ENCODE assay signal across 24 cellular contexts in genomic region chr5:34530637-34531036, GRCh38.
DNase-seq lines count a peak whose midpoint lies in the region; ATAC-seq and TF ChIP-seq lines count a peak whose summit lies in the region.
"Had no signal": no experiment of that assay in that cellular context is flagged by ENCODE, and none has a peak within 500 bp of the region (broad histone marks: within the 10 kb centered on the region; RNA-seq: fewer than 3 reads in every experiment).

No MANE protein-coding gene starts in this region.

- no peaks in the 10 kb centered on the region for H3K36me3 ChIP-seq in GM23338 (ENCODE audit: insufficient read depth)
- H3K36me3 ChIP-seq in fibroblast of lung (ENCODE audit: control insufficient read depth, insufficient read depth, low read length), result no peaks in the 10 kb centered on the region
- no peaks in the 10 kb centered on the region for H3K36me3 ChIP-seq in rectal smooth muscle tissue (ENCODE audit: control insufficient read depth, insufficient read depth, low read length)
- H3K36me3 ChIP-seq in HAP-1 (replicated peaks), result no peaks in the 10 kb centered on the region
- H3K36me3 ChIP-seq: right lobe of liver had no signal

- H3K4me1 Mint-ChIP-seq in GM23338, result peaks cover 7% of the 10 kb centered on the region
- H3K4me1 Mint-ChIP-seq in activated T-cell treated with anti-CD3 and anti-CD28 coated beads, Interleukin-2, amount 50 U/mL, for 24 hours (ENCODE audit: low read depth), result peaks cover 25% of the 10 kb centered on the region
- H3K4me1 Mint-ChIP-seq: CD4-positive, alpha-beta memory T cell had no signal

- H3K9me3 Mint-ChIP-seq in GM23338, result no peaks in the 10 kb centered on the region
- H3K9me3 Mint-ChIP-seq in activated T-cell treated with anti-CD3 and anti-CD28 coated beads, Interleukin-2, amount 50 U/mL, for 24 hours, result no peaks in the 10 kb centered on the region
- H3K9me3 Mint-ChIP-seq: activated CD8-positive, alpha-beta T cell treated with anti-CD3 and anti-CD28 coated beads for 36 hours; activated naive CD4-positive, alpha-beta T cell treated with anti-CD3 and anti-CD28 coated beads, Interleukin-2, amount 50 U/mL, for 72 hours; activated T-helper 2 cell treated with anti-CD3 and anti-CD28 coated beads, Interferon-gamma antibody, Interleukin-2, Interleukin-4, amounts not matched to agents 10 μg/mL and 5 μg/mL and 100 μg/mL, durations not matched to agents 14 hours and 24 hours and 36 hours; CD4-positive, alpha-beta memory T cell; stimulated activated naive B cell treated with anti-CD40 and anti-IgM and Interleukin-4, amounts not matched to agents 10 μg/mL and 1 μg/mL and 100 μg/mL, for 72 hours had no signal

- no peak for ATAC-seq in GM23338
- no peak for ATAC-seq in GM21786 (IDR thresholded peaks at IDR 0.05; ENCODE audit: unreplicated experiment)
- ATAC-seq in HG02885 (IDR thresholded peaks at IDR 0.05; ENCODE audit: poor library complexity, unreplicated experiment), result no peak
- ATAC-seq: A549; activated CD8-positive, alpha-beta T cell treated with anti-CD3 and anti-CD28 coated beads for 36 hours; activated naive CD4-positive, alpha-beta T cell treated with anti-CD3 and anti-CD28 coated beads, Interleukin-2, amount 50 U/mL, for 72 hours; right lobe of liver; stimulated activated naive B cell treated with anti-CD40 and anti-IgM and Interleukin-4, amounts not matched to agents 10 μg/mL and 1 μg/mL and 100 μg/mL, for 72 hours; T-helper 17 cell had no signal

- H3K9me3 ChIP-seq in fibroblast of lung (ENCODE audit: control insufficient read depth, insufficient read depth, low read depth, low read length), result no peaks in the 10 kb centered on the region
- no peaks in the 10 kb centered on the region for H3K9me3 ChIP-seq in HAP-1
- H3K9me3 ChIP-seq: A549, right lobe of liver had no signal

- no peak for TF ChIP-seq CTCF in GM23338 (conservative IDR thresholded peaks at IDR 0.05; ENCODE audit: low read depth in 2 of 2)
- no peak for TF ChIP-seq CTCF in astrocyte of the spinal cord (IDR thresholded peaks at IDR 0.05; ENCODE audit: low read depth, low read length)
- TF ChIP-seq CTCF in fibroblast of lung (conservative IDR thresholded peaks at IDR 0.05 in 1 of 2, IDR thresholded peaks at IDR 0.05 in 1 of 2; ENCODE audit: low read depth in 1 of 2, low read length in 2 of 2), result no peak

- no peaks in the 10 kb centered on the region for H3K9me2 ChIP-seq in GM23338 (ENCODE audit: insufficient read depth)

- H3K4me3 ChIP-seq in GM23338, result no peak overlapping the region
- H3K4me3 ChIP-seq in astrocyte of the spinal cord (ENCODE audit: low read depth, low read length), result no peak overlapping the region
- no peak overlapping the region for H3K4me3 ChIP-seq in fibroblast of lung (replicated peaks in 1 of 4; ENCODE audit: control extremely low read depth in 1 of 4, insufficient read depth in 1 of 4, low read depth in 3 of 4, low read length in 4 of 4)
- no peak overlapping the region for H3K4me3 ChIP-seq in rectal smooth muscle tissue (ENCODE audit: low read length)
- H3K4me3 ChIP-seq in HAP-1, result no peak overlapping the region
- H3K4me3 ChIP-seq: A549, right lobe of liver had no signal

- no peak overlapping the region for H3K27ac ChIP-seq in GM23338 (ENCODE audit: low read depth)
- no peak overlapping the region for H3K27ac ChIP-seq in fibroblast of lung (ENCODE audit: insufficient read depth, low read length)
- peak overlapping the region; percentile 76 for H3K27ac ChIP-seq in rectal smooth muscle tissue (ENCODE audit: low read depth, low read length)
- H3K27ac ChIP-seq: right lobe of liver had no signal

- H3K4me2 ChIP-seq in GM23338 (no peak overlapping the region), fibroblast of lung (ENCODE audit: extremely low read depth, insufficient read depth, low read length) (no peak overlapping the region)
- H3K4me2 ChIP-seq: A549 had no signal

- H3K36me3 Mint-ChIP-seq in GM23338 (ENCODE audit: low read depth), result no peaks in the 10 kb centered on the region
- H3K36me3 Mint-ChIP-seq in activated T-cell treated with anti-CD3 and anti-CD28 coated beads, Interleukin-2, amount 50 U/mL, for 24 hours (ENCODE audit: low read depth), result no peaks in the 10 kb centered on the region
- H3K36me3 Mint-ChIP-seq: activated naive CD4-positive, alpha-beta T cell treated with anti-CD3 and anti-CD28 coated beads, Interleukin-2, amount 50 U/mL, for 72 hours; CD4-positive, alpha-beta memory T cell; stimulated activated naive B cell treated with anti-CD40 and anti-IgM and Interleukin-4, amounts not matched to agents 10 μg/mL and 1 μg/mL and 100 μg/mL, for 72 hours had no signal

- H3K4me3 Mint-ChIP-seq in GM23338, result no peak overlapping the region
- H3K4me3 Mint-ChIP-seq in activated T-cell treated with anti-CD3 and anti-CD28 coated beads, Interleukin-2, amount 50 U/mL, for 24 hours, result no peak overlapping the region
- H3K4me3 Mint-ChIP-seq: activated CD8-positive, alpha-beta T cell treated with anti-CD3 and anti-CD28 coated beads for 36 hours; CD4-positive, alpha-beta memory T cell; stimulated activated naive B cell treated with anti-CD40 and anti-IgM and Interleukin-4, amounts not matched to agents 10 μg/mL and 1 μg/mL and 100 μg/mL, for 72 hours; T-helper 17 cell had no signal

- in situ Hi-C loops in astrocyte of the spinal cord (cut with HindIII; ENCODE audit: low sequenced_read_pairs), result no loop called here
- in situ Hi-C loops in HAP-1 (cut with MboI; ENCODE audit: low sequenced_read_pairs), result no loop called here

- DNase-seq in GM23338 (ENCODE audit: low spot score), result no peak
- peak; percentile 40 for DNase-seq in astrocyte of the spinal cord (ENCODE audit: low read depth, low spot score)
- DNase-seq in fibroblast of lung (ENCODE audit: low read depth in 2 of 2), result peak; percentile 55 to 93
- no peak for DNase-seq in activated T-cell treated with anti-CD3 and anti-CD28 coated beads, Interleukin-2, amount 50 U/mL, for 24 hours
- no peak for DNase-seq in HAP-1 (ENCODE audit: low spot score in 2 of 2)
- DNase-seq: activated CD4-positive, CD25-positive, alpha-beta regulatory T cell treated with anti-CD3 and anti-CD28 coated beads, Interleukin-2, amount 50 U/mL, for 72 hours; activated CD8-positive, alpha-beta T cell treated with anti-CD3 and anti-CD28 coated beads for 36 hours; anterior cingulate cortex; CD4-positive, alpha-beta memory T cell; cerebellar nuclear complex; DMS 273 treated with DMSO at 0.1 percent for 48 hours; NCI-H1092; NCI-H1694 treated with DMSO at 0.1 percent for 48 hours; NCI-H2227 treated with DMSO at 0.1 percent for 48 hours; right lobe of liver; stimulated activated CD4-positive, alpha-beta T cell treated with anti-CD3 and anti-CD28 coated beads, Interleukin-15, amount 100 ng/mL, for 24 hours; stimulated activated naive B cell treated with anti-CD40 and anti-IgM and Interleukin-4, amounts not matched to agents 10 μg/mL and 1 μg/mL and 100 μg/mL, for 72 hours; T-helper 17 cell had no signal

- no peaks in the 10 kb centered on the region for H3F3A ChIP-seq in GM23338 (replicated peaks; ENCODE audit: low read depth)

- peaks cover 5% of the 10 kb centered on the region for H3K4me1 ChIP-seq in GM23338 (ENCODE audit: insufficient read depth)
- peaks cover 21% of the 10 kb centered on the region for H3K4me1 ChIP-seq in fibroblast of lung (ENCODE audit: control insufficient read depth, extremely low read depth, insufficient read depth, low read length)
- peaks cover 23% of the 10 kb centered on the region for H3K4me1 ChIP-seq in rectal smooth muscle tissue (ENCODE audit: control insufficient read depth, insufficient read depth, low read length)
- no peaks in the 10 kb centered on the region for H3K4me1 ChIP-seq in HAP-1

- H3K27me3 Mint-ChIP-seq in GM23338 (ENCODE audit: insufficient read depth, low read depth, poor library complexity), result peaks cover 9% of the 10 kb centered on the region
- H3K27me3 Mint-ChIP-seq in activated T-cell treated with anti-CD3 and anti-CD28 coated beads, Interleukin-2, amount 50 U/mL, for 24 hours, result no peaks in the 10 kb centered on the region
- H3K27me3 Mint-ChIP-seq: stimulated activated naive B cell treated with anti-CD40 and anti-IgM and Interleukin-4, amounts not matched to agents 10 μg/mL and 1 μg/mL and 100 μg/mL, for 72 hours had no signal

- peak overlapping the region; percentile 93 for H2AFZ ChIP-seq in GM23338
- no peak overlapping the region for H2AFZ ChIP-seq in fibroblast of lung (ENCODE audit: low read length)

- no peaks in the 10 kb centered on the region for H3K27me3 ChIP-seq in GM23338 (ENCODE audit: insufficient read depth)
- no peaks in the 10 kb centered on the region for H3K27me3 ChIP-seq in fibroblast of lung (ENCODE audit: control insufficient read depth, insufficient read depth, low read length)
- no peaks in the 10 kb centered on the region for H3K27me3 ChIP-seq in rectal smooth muscle tissue (ENCODE audit: control insufficient read depth, insufficient read depth, low read length)
- H3K27me3 ChIP-seq in HAP-1 (ENCODE audit: low read depth), result peaks cover 3% of the 10 kb centered on the region; the same call in 1 of the 2 replicates
- H3K27me3 ChIP-seq: right lobe of liver had no signal

- H3K9ac ChIP-seq in fibroblast of lung (ENCODE audit: insufficient read depth, low read length) (no peak overlapping the region), rectal smooth muscle tissue (ENCODE audit: low read length) (no peak overlapping the region)

- H3K79me2 ChIP-seq in GM23338 (replicated peaks; ENCODE audit: insufficient read depth) (no peaks in the 10 kb centered on the region), fibroblast of lung (ENCODE audit: control insufficient read depth, insufficient read depth, low read length) (no peaks in the 10 kb centered on the region)

- no peaks in the 10 kb centered on the region for H4K20me1 ChIP-seq in GM23338 (replicated peaks; ENCODE audit: insufficient read depth)
- no peaks in the 10 kb centered on the region for H4K20me1 ChIP-seq in fibroblast of lung (ENCODE audit: control insufficient read depth, extremely low read depth, insufficient read depth, low read length)

- H3K27ac Mint-ChIP-seq in GM23338, result no peak overlapping the region
- no peak overlapping the region for H3K27ac Mint-ChIP-seq in activated T-cell treated with anti-CD3 and anti-CD28 coated beads, Interleukin-2, amount 50 U/mL, for 24 hours
- H3K27ac Mint-ChIP-seq: activated CD8-positive, alpha-beta T cell treated with anti-CD3 and anti-CD28 coated beads for 36 hours; activated naive CD4-positive, alpha-beta T cell treated with anti-CD3 and anti-CD28 coated beads, Interleukin-2, amount 50 U/mL, for 72 hours; activated T-helper 2 cell treated with anti-CD3 and anti-CD28 coated beads, Interferon-gamma antibody, Interleukin-2, Interleukin-4, amounts not matched to agents 10 μg/mL and 5 μg/mL and 100 μg/mL, durations not matched to agents 14 hours and 24 hours and 36 hours; CD4-positive, alpha-beta memory T cell; stimulated activated naive B cell treated with anti-CD40 and anti-IgM and Interleukin-4, amounts not matched to agents 10 μg/mL and 1 μg/mL and 100 μg/mL, for 72 hours; T-helper 17 cell had no signal

TF ChIP-seq in GM23338, 12 proteins besides CTCF, POLR2A, EP300 and RAD21 (continues in another document):
- no peak for TF ChIP-seq STAT1 (IDR thresholded peaks at IDR 0.05; ENCODE audit: unreplicated experiment)

Comparison
In these comparisons a context has a peak if more than half of its experiments do, and no peak if none do; other contexts are left out.
1. DNase-seq: peak in astrocyte of the spinal cord (single experiment) and fibroblast of lung (2 of 2); none in GM23338 (single experiment), activated T-cell treated with anti-CD3 and anti-CD28 coated beads, Interleukin-2, amount 50 U/mL, for 24 hours (single experiment) and HAP-1 (0 of 2).